Comparison of ENCODE assay signal across 1 cellular context in the genomic region with DNA sequence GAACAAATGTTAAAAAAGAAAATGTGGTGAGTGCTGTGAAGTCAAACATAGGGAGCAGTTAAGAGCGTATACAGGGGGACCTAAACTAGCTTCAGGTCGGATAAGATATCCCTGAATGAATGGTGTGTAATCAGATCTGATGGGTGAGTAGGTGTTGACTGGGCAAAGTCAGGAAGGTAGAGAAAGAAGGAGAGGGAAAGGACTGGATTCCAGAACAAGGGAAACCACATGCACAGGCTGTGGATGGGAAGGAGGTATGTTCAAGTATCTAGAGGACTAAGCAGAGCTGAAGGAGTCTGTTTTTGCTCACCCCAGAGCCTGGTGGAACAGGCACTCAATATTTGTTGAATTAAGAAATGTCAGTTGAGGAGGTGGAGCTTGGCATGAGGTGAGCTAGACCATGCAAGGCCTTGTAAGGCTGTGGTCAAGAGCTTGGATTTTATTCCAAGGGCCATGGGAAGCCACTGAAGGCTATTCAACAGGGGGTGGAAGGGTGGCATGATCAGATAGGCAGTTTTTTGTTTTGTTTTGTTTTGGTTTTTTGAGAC.
TF ChIP-seq lines count a peak whose summit lies in the region.

No MANE protein-coding gene starts in this region.

TF ChIP-seq in endothelial cell of umbilical vein, 7 proteins besides CTCF, POLR2A, EP300 and RAD21 (continued from another document):
- TF ChIP-seq JUN (IDR thresholded peaks at IDR 0.05; ENCODE audit: borderline replicate concordance, insufficient read depth, insufficient read length, low read depth), result no peak
